Comparison of ENCODE assay signal across 16 cellular contexts in the genomic region with DNA sequence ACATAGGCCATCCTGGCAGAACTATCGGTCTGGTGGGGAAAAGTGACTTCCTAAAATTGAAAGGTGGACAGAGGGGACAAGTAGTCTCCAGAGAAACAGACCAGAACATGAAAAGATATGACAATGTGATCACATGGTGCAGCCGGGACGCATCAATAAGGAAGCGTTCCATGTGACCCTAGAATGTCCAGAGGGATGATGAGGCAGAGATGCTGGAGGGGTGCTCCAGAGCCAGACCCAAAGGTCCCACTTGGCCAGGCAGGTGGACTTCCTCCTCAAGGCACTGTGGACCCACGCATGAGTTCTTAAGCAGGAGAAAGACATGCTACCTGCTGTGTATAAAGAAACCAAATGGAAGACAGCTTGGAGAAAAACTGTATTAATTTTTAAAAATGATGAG. TPM values are rescaled to one million over a fixed set of nuclear protein-coding genes. Genes with fewer than 3 reads are reported as not detected.
A peak's percentile ranks its signal among the peaks of the same experiment; 100 is the strongest.
DNase-seq lines count a peak whose midpoint lies in the region; ATAC-seq and TF ChIP-seq lines count a peak whose summit lies in the region.
"Had no signal": no experiment of that assay in that cellular context is flagged by ENCODE, and none has a peak within 500 bp of the region (broad histone marks: within the 10 kb centered on the region; RNA-seq: fewer than 3 reads in every experiment).

No MANE protein-coding gene starts in this region.

- H2BK15ac ChIP-seq in mesenchymal stem cell (ENCODE audit: low read depth, poor library complexity, severe bottlenecking): no peak overlapping the region

- H3K4me1 Mint-ChIP-seq in GM23338 (peaks cover 11% of the 10 kb centered on the region; the same call in 2 of the 3 replicates), Calu3 (ENCODE audit: low read depth, unreplicated experiment) (peaks cover 20% of the 10 kb centered on the region)
- H3K4me1 Mint-ChIP-seq: CD14-positive monocyte had no signal

- H3K27me3 ChIP-seq in GM23338 (ENCODE audit: insufficient read depth) (no peaks in the 10 kb centered on the region), left ventricle myocardium inferior (ENCODE audit: low read depth) (no peaks in the 10 kb centered on the region), mesenchymal stem cell (ENCODE audit: control insufficient read depth in 1 of 2, insufficient read depth in 1 of 2, low read length in 2 of 2) (no peaks in the 10 kb centered on the region), adrenal gland (no peaks in the 10 kb centered on the region)

- H2AFZ ChIP-seq in GM23338 (no peak overlapping the region), mesenchymal stem cell (ENCODE audit: low read depth, low read length) (no peak overlapping the region)

- CTCF ChIA-PET in Calu3 (lab: Charles Lee): no interaction called here

- no peaks in the 10 kb centered on the region for H4K20me1 ChIP-seq in GM23338 (replicated peaks; ENCODE audit: insufficient read depth)

- peaks cover 2% of the 10 kb centered on the region for H3K27me3 Mint-ChIP-seq in GM23338 (ENCODE audit: insufficient read depth, low read depth, poor library complexity)
- no peaks in the 10 kb centered on the region for H3K27me3 Mint-ChIP-seq in Calu3 (ENCODE audit: unreplicated experiment)

- peak overlapping the region; percentile 70; the same call in 1 of the 2 replicates for H3K27ac Mint-ChIP-seq in GM23338
- H3K27ac Mint-ChIP-seq in Calu3 (ENCODE audit: unreplicated experiment): no peak overlapping the region
- H3K27ac Mint-ChIP-seq: CD14-positive monocyte; CD8-positive, alpha-beta T cell; H9 had no signal

- TF ChIP-seq POLR2A in adrenal gland (IDR thresholded peaks at IDR 0.05): no peak

- H2BK5ac ChIP-seq in mesenchymal stem cell (ENCODE audit: low read depth, low read length, poor library complexity, severe bottlenecking): no peak overlapping the region

- no peaks in the 10 kb centered on the region for H3K79me2 ChIP-seq in GM23338 (replicated peaks; ENCODE audit: insufficient read depth)

- no TSS peak for BruUV-seq in Calu3 (replicated peaks; lab: Mats Ljungman, UMichigan)

- H3K4me3 ChIP-seq in GM23338: no peak overlapping the region
- peak overlapping the region; percentile 41 for H3K4me3 ChIP-seq in left ventricle myocardium inferior
- H3K4me3 ChIP-seq in mesenchymal stem cell (ENCODE audit: insufficient read depth in 1 of 2, low read depth in 1 of 2, low read length in 2 of 2): no peak overlapping the region
- H3K4me3 ChIP-seq in adrenal gland: no peak overlapping the region

- H3K18ac ChIP-seq in mesenchymal stem cell (ENCODE audit: low read depth in 1 of 2, low read length in 2 of 2): no peak overlapping the region

- H4K91ac ChIP-seq in mesenchymal stem cell (ENCODE audit: low read length): no peak overlapping the region

- intact Hi-C loops in left ventricle myocardium inferior (cut with micrococcal nuclease): no loop called here
- intact Hi-C loops in Calu3 (cut with micrococcal nuclease; ENCODE audit: unreplicated experiment): no loop called here
- intact Hi-C loops in adrenal gland (cut with DNase I): loop anchor here in 1 of 2 donors (10.0 kb wide), 1 partner anchor 62 kb away; no protein-coding TSS in a partner anchor

- H3F3A ChIP-seq in GM23338 (replicated peaks; ENCODE audit: low read depth): no peaks in the 10 kb centered on the region

- H2AK5ac ChIP-seq in mesenchymal stem cell (ENCODE audit: low read length, severe bottlenecking): peak overlapping the region; percentile 6

- H2BK120ac ChIP-seq in mesenchymal stem cell (ENCODE audit: low read depth, low read length): no peak overlapping the region

- no peak for TF ChIP-seq CTCF in GM23338 (conservative IDR thresholded peaks at IDR 0.05; ENCODE audit: low read depth in 2 of 2)
- no peak for TF ChIP-seq CTCF in VCaP (conservative IDR thresholded peaks at IDR 0.05)
- no peak for TF ChIP-seq CTCF in left ventricle myocardium inferior (IDR thresholded peaks at IDR 0.05; ENCODE audit: borderline replicate concordance)
- no peak for TF ChIP-seq CTCF in Calu3 (IDR thresholded peaks at IDR 0.05; ENCODE audit: unreplicated experiment)
- no peak for TF ChIP-seq CTCF in adrenal gland (IDR thresholded peaks at IDR 0.05)

- no peak overlapping the region for H4K8ac ChIP-seq in mesenchymal stem cell (ENCODE audit: low read length)

- H3K9me2 ChIP-seq in GM23338 (ENCODE audit: insufficient read depth): no peaks in the 10 kb centered on the region

- peaks cover 9% of the 10 kb centered on the region for H3K4me1 ChIP-seq in GM23338 (ENCODE audit: insufficient read depth)
- H3K4me1 ChIP-seq in left ventricle myocardium inferior: peaks cover 73% of the 10 kb centered on the region
- H3K4me1 ChIP-seq in mesenchymal stem cell (ENCODE audit: control insufficient read depth, insufficient read depth, low read depth, low read length): peaks cover 6% of the 10 kb centered on the region
- H3K4me1 ChIP-seq in adrenal gland (replicated peaks in 1 of 2): peaks cover 16 to 54% of the 10 kb centered on the region in 2 donors

- H3K9me3 ChIP-seq in left ventricle myocardium inferior (replicated peaks) (no peaks in the 10 kb centered on the region), mesenchymal stem cell (ENCODE audit: control insufficient read depth, low read length) (no peaks in the 10 kb centered on the region), adrenal gland (replicated peaks in 1 of 3) (no peaks in the 10 kb centered on the region)
- H3K9me3 ChIP-seq: Caco-2 had no signal

- H3K9me3 Mint-ChIP-seq in GM23338 (no peaks in the 10 kb centered on the region), Calu3 (ENCODE audit: low read depth, unreplicated experiment) (no peaks in the 10 kb centered on the region)
- H3K9me3 Mint-ChIP-seq: CD14-positive monocyte, H9 had no signal

- H3K36me3 ChIP-seq in GM23338 (ENCODE audit: insufficient read depth) (no peaks in the 10 kb centered on the region), left ventricle myocardium inferior (no peaks in the 10 kb centered on the region), mesenchymal stem cell (ENCODE audit: control insufficient read depth in 1 of 2, insufficient read depth in 2 of 2, low read depth in 1 of 2, low read length in 2 of 2) (peaks cover 0 to 3% of the 10 kb centered on the region in 2 experiments), adrenal gland (replicated peaks in 1 of 2) (no peaks in the 10 kb centered on the region)

- ATAC-seq in GM23338 (no peak), GM21576 (IDR thresholded peaks at IDR 0.05; ENCODE audit: unreplicated experiment) (no peak), GM19328 (IDR thresholded peaks at IDR 0.05; ENCODE audit: unreplicated experiment) (no peak)
- ATAC-seq: CD8-positive, alpha-beta T cell had no signal

- H3K23ac ChIP-seq in mesenchymal stem cell (ENCODE audit: low read length in 2 of 2): no peak overlapping the region

- no peak overlapping the region for H3K14ac ChIP-seq in mesenchymal stem cell (ENCODE audit: low read length in 2 of 2)

- H3K9ac ChIP-seq in mesenchymal stem cell (ENCODE audit: low read length): no peak overlapping the region

- H3K4me2 ChIP-seq in GM23338 (no peak overlapping the region), mesenchymal stem cell (ENCODE audit: low read length, poor library complexity, severe bottlenecking) (no peak overlapping the region)

- H2BK12ac ChIP-seq in mesenchymal stem cell (ENCODE audit: low read length in 2 of 2): peak overlapping the region in 1 of 2 experiments; percentile 94

- H3K27ac ChIP-seq in GM23338 (ENCODE audit: low read depth): no peak overlapping the region
- peak overlapping the region; percentile 64 for H3K27ac ChIP-seq in VCaP
- peak overlapping the region; percentile 88 for H3K27ac ChIP-seq in left ventricle myocardium inferior (replicated peaks)
- H3K27ac ChIP-seq in mesenchymal stem cell (ENCODE audit: low read length, poor library complexity, severe bottlenecking): no peak overlapping the region
- no peak overlapping the region for H3K27ac ChIP-seq in adrenal gland

- H3K36me3 Mint-ChIP-seq in GM23338 (ENCODE audit: low read depth) (no peaks in the 10 kb centered on the region), Calu3 (ENCODE audit: insufficient read depth, unreplicated experiment) (no peaks in the 10 kb centered on the region)
- H3K36me3 Mint-ChIP-seq: CD14-positive monocyte; CD8-positive, alpha-beta T cell had no signal

- H3K4ac ChIP-seq in mesenchymal stem cell (ENCODE audit: low read depth in 1 of 2, low read length in 2 of 2): no peak overlapping the region

- H3K4me3 Mint-ChIP-seq in GM23338: no peak overlapping the region
- no peak overlapping the region for H3K4me3 Mint-ChIP-seq in Calu3 (ENCODE audit: low read depth, unreplicated experiment)
- H3K4me3 Mint-ChIP-seq: CD14-positive monocyte; CD8-positive, alpha-beta T cell; H9 had no signal

- DNase-seq in GM23338 (ENCODE audit: low spot score) (no peak), left ventricle myocardium inferior (no peak), mesenchymal stem cell (no peak), Calu3 (no peak), adrenal gland (no peak)
- DNase-seq: Caco-2; CD8-positive, alpha-beta T cell; DMS53; GF-D8; GOT3; H9 had no signal

- WGBS in mesenchymal stem cell: over 99% methylated on average over 5 of the region's 5 CpGs
- WGBS in adrenal gland, 4 donors: 90 to 97% (median 94%) methylated on average over 5 of the region's 5 CpGs

- H3K79me1 ChIP-seq in mesenchymal stem cell (replicated peaks; ENCODE audit: low read length, poor library complexity, severe bottlenecking): peaks cover 14% of the 10 kb centered on the region

TF ChIP-seq in GM23338, 12 proteins besides CTCF, POLR2A, EP300 and RAD21 (continues in another document):
- TF ChIP-seq EZH2 (IDR thresholded peaks at IDR 0.05; ENCODE audit: low read depth, unreplicated experiment) (no peak), STAT1 (IDR thresholded peaks at IDR 0.05; ENCODE audit: unreplicated experiment) (no peak), POLR2AphosphoS5 (IDR thresholded peaks at IDR 0.05; ENCODE audit: low read depth) (no peak), NANOG (IDR thresholded peaks at IDR 0.05; ENCODE audit: borderline replicate concordance) (no peak), CREB1 (CRISPR knock-in tag; IDR thresholded peaks at IDR 0.05; ENCODE audit: low read depth) (no peak), ZNF331 (CRISPR knock-in tag; IDR thresholded peaks at IDR 0.05; ENCODE audit: low read depth) (no peak)

RNA-seq across cellular contexts. Expression of a gene that starts 50.2 kb away (rescaled TPM):
- 36.9 and 42.6 TPM in 2 replicates for total RNA-seq in GM23338 (2014; rRNA removed; shearing (Covaris generic))
- polyA plus RNA-seq in GM23338 (2016; fragmentation: Nextera tagmentation; extraction: Ambion mirVana) (14.7 and 15.2 TPM in 2 replicates), adrenal gland (100 to 1,000 TPM in 1 of 3 donors, 10 to 100 TPM in 2; 13.9 to 166 (median 15.4) TPM)
- total RNA-seq in left ventricle myocardium inferior (370 TPM), Calu3 (2022) (1.5 and 2.3 TPM in 2 replicates), adrenal gland (100 to 1,000 TPM; 106 to 305 (median 143) TPM)
- 34.9 TPM for polyA plus RNA-seq in mesenchymal stem cell (2013, experiment 1 of 2)
- polyA plus RNA-seq in mesenchymal stem cell (2013, experiment 2 of 2): 34.7 TPM
- total RNA-seq: HT-29 had no signal

Comparison
In these comparisons a context has a peak if more than half of its experiments do, and no peak if none do; other contexts are left out.
1. H3K27ac ChIP-seq: peak in VCaP (single experiment) and left ventricle myocardium inferior (single experiment); none in GM23338 (single experiment), mesenchymal stem cell (single experiment) and adrenal gland (0 of 5).
2. RNA of a gene that starts 50.2 kb away (total RNA-seq): 370 TPM in left ventricle myocardium inferior (single experiment), 106 to 305 TPM in adrenal gland and 36.9 to 42.6 TPM in GM23338; 1.5 to 2.3 TPM in Calu3; every median in the first group is over 10 times any median in the second.